Comparison of ENCODE assay signal across 12 cellular contexts in the genomic region with DNA sequence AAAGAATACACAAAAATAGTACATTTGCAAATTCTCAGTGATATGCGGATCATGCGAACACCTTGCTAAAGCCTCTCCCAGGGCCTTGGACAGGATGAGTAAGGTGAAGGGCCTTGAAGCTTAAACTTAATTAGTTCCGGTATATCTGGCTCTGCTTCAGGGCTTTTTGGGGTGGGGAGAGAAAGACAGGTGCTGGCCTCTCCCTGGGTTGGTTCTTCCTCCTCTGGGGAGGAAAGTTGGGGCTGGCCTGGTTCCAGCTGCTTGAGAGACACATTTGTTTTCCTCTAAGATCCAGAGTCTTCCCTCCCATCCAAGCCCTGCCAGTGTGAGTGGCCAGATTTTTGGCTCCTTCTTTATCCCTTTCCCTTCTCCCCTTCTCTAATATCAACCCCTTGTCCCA.
"Had no signal": no experiment of that assay in that cellular context is flagged by ENCODE, and none has a peak within 500 bp of the region (broad histone marks: within the 10 kb centered on the region; RNA-seq: fewer than 3 reads in every experiment).

No MANE protein-coding gene starts in this region.

- H3K36me3 ChIP-seq: ascending aorta, left ventricle myocardium inferior, ovary, suprapubic skin, upper lobe of left lung had no signal

- H3K4me3 Mint-ChIP-seq: neural crest cell had no signal

- H3K27ac ChIP-seq: ascending aorta, left ventricle myocardium inferior, ovary, suprapubic skin, upper lobe of left lung had no signal

- H3K4me3 ChIP-seq: ascending aorta, left ventricle myocardium inferior, ovary, suprapubic skin, upper lobe of left lung had no signal

- H3K9me3 ChIP-seq: ovary had no signal

- DNase-seq: activated T-cell treated with anti-CD3 and anti-CD28 coated beads, Interleukin-2, amount 50 U/mL, for 48 hours; kidney; left ventricle myocardium inferior; ovary; stimulated activated CD4-positive, alpha-beta T cell treated with anti-CD3 and anti-CD28 coated beads, Interleukin-4, amount 100 ng/mL, for 1 hour; stimulated activated CD8-positive, alpha-beta memory T cell treated with anti-CD3 and anti-CD28 coated beads, Interleukin-4, amount 100 ng/mL, for 48 hours; stimulated activated naive CD8-positive, alpha-beta T cell treated with anti-CD3 and anti-CD28 coated beads, Interleukin-15, Interleukin-2, amounts not matched to agents 100 U/mL and 50 U/mL, for 24 hours; T-helper 2 cell; upper lobe of left lung had no signal

- H3K27me3 ChIP-seq: ascending aorta, ovary had no signal

- ATAC-seq: stimulated activated naive CD8-positive, alpha-beta T cell treated with anti-CD3 and anti-CD28 coated beads, Interleukin-15, Interleukin-2, amounts not matched to agents 100 U/mL and 50 U/mL, for 24 hours had no signal
